27 cellular contexts compared by ENCODE assay signal in the genomic region with DNA sequence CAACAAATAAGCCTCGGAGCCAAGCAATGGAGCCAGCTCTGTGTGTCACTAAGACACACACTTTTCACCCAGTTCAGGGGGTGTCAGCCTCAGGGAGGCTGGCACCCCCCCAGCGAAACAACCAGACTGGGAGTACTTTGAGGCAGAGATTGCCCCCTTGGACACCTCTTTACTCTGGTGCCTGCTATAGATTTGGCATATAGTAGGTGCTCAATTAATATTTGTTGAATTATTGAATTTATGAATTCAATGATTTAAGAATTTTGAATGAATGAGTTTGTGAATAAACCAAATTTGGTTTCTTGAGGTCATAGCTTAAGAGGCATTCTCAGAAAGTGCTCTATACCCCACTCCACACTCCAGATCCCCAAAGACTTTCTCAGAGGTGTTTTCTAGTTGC.
"Had no signal": no experiment of that assay in that cellular context is flagged by ENCODE, and none has a peak within 500 bp of the region (broad histone marks: within the 10 kb centered on the region; RNA-seq: fewer than 3 reads in every experiment).

No MANE protein-coding gene starts in this region.

- H3K4me3 ChIP-seq: MG63 had no signal

- DNase-seq: Karpas-422, Kasumi-1, MG63, MV-4-11, NCI-H1048, NCI-H1092, NCI-H1092 treated with DMSO at 0.1 percent for 48 hours, NCI-H1105, NCI-H1417 treated with DMSO at 0.1 percent for 48 hours, NCI-H1436, NCI-H1436 treated with DMSO at 0.1 percent for 48 hours, NCI-H146, NCI-H1694, NCI-H1694 treated with DMSO at 0.1 percent for 48 hours, NCI-H187, NCI-H187 treated with DMSO at 0.1 percent for 48 hours, NCI-H1930, NCI-H2081 treated with DMSO at 0.1 percent for 48 hours, NCI-H2107, NCI-H2227 treated with DMSO at 0.1 percent for 48 hours, NCI-H226, NCI-H345, NCI-H446, NCI-H446 treated with DMSO at 0.1 percent for 48 hours, NCI-H510A, NCI-H524, NCI-H524 treated with DMSO at 0.1 percent for 48 hours had no signal

- H3K36me3 ChIP-seq: MG63 had no signal

- H3K9me3 ChIP-seq: MG63 had no signal
